In the genomic region with DNA sequence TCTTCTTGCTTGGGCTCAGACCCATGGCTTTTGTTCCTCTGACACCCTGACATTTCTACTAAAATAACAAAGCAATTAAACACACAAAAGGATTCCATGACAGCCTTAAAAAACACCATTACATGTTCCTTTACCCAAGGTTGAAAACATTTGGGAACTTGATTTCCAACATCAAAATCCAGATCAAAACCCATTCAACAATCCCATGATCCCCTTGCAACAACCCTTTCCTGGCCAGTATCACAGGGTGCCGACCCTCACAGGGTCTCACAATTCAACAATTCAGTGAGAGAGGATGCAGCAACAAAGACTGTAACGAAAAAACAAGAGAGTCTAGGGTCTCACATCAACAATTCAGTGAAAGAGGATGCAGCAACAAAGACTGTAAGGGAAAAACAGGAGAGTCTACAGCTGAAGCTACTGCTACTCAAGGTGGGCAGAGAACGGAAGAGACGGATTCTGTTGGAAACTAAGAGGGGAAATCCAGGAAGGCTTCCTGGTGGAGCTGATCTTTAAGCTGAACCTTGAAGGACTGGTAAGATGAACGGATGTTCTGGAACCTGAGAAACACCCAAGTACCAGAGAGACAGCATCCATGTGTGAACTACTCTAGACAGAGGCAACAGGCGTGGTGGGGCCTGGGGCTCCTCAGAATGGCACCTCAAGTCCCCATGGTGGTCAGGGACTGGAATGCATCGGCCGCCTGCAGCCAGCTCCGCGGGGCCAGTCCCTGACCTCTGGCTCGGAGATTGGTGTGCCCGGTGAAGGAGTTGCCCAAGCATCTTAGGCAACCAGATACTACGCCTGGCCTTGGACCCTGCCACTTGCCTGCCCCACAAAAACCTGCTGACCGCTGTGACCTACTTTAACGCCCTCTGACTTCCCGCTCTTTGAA, we compare ENCODE assay signal across 8 cellular contexts. TPM values are rescaled to one million over a fixed set of nuclear protein-coding genes. Genes with fewer than 3 reads are reported as not detected.
DNase-seq lines count a peak whose midpoint lies in the region; ATAC-seq and TF ChIP-seq lines count a peak whose summit lies in the region.

No MANE protein-coding gene starts in this region.

- no peaks in the 10 kb centered on the region for H3K27me3 Mint-ChIP-seq in activated CD4-positive, alpha-beta T cell treated with anti-CD3 and anti-CD28 coated beads, Interleukin-2, amount 10 ng/mL, durations not matched to agents 7 days and 5 days

- intact Hi-C loops in ovary (cut with DNase I): loop anchor here (1.0 to 10.0 kb wide), 6 partner anchors 22 to 883 kb away; a partner anchor contains a TSS

- no peaks in the 10 kb centered on the region for H3K36me3 Mint-ChIP-seq in activated CD4-positive, alpha-beta T cell treated with anti-CD3 and anti-CD28 coated beads, Interleukin-2, amount 10 ng/mL, durations not matched to agents 7 days and 5 days (ENCODE audit: low read depth)

- POLR2A ChIA-PET in activated CD4-positive, alpha-beta T cell treated with anti-CD3 and anti-CD28 coated beads, Interleukin-2, amount 10 ng/mL, durations not matched to agents 7 days and 5 days (lab: Charles Lee): interaction anchor here (0.9 to 2.0 kb wide), 2 partner anchors 23 to 152 kb away, joined by 3 to 17 read pairs; a partner anchor contains a TSS
- POLR2A ChIA-PET in RWPE1 (lab: Yijun Ruan, JAX; ENCODE audit: low non-redundant PET): interaction anchor here (0.5 kb wide), 1 partner anchor 857 kb away, joined by 3 read pairs; no protein-coding TSS in a partner anchor

- peaks cover 28% of the 10 kb centered on the region for H3K4me1 ChIP-seq in ovary (ENCODE audit: insufficient read depth)

- no peaks in the 10 kb centered on the region for H3K27me3 ChIP-seq in ovary

- H3K9me3 ChIP-seq in ovary: no peaks in the 10 kb centered on the region

- no peak for DNase-seq in activated CD4-positive, alpha-beta T cell treated with anti-CD3 and anti-CD28 coated beads, Interleukin-2, amount 10 ng/mL, durations not matched to agents 7 days and 5 days
- no peak for DNase-seq in activated CD4-positive, alpha-beta T cell treated with anti-CD3 and anti-CD28 coated beads for 1 hour
- DNase-seq in RWPE1 (ENCODE audit: low spot score) (no peak), epithelial cell of prostate (ENCODE audit: low read depth, low spot score) (no peak), ovary (peak in 1 of 5 donors; percentile 17), NCI-H1694 (lab: John Stamatoyannopoulos, UW) (no peak)

- H3K27ac Mint-ChIP-seq in activated CD4-positive, alpha-beta T cell treated with anti-CD3 and anti-CD28 coated beads, Interleukin-2, amount 10 ng/mL, durations not matched to agents 7 days and 5 days: peak overlapping the region; percentile 94

- 69 to 76% (median 71%) methylated on average over 16 of the region's 16 CpGs for WGBS in ovary, 3 donors

- no peak for ATAC-seq in HG03135 (IDR thresholded peaks at IDR 0.05; ENCODE audit: unreplicated experiment)
- no peak for ATAC-seq in GM19397 (IDR thresholded peaks at IDR 0.05; ENCODE audit: unreplicated experiment)

- no peak for TF ChIP-seq POLR2A in ovary (IDR thresholded peaks at IDR 0.05)

- H3K27ac ChIP-seq in RWPE1 (peak overlapping the region; percentile 94), epithelial cell of prostate (peak overlapping the region; percentile 90), ovary (peak overlapping the region; percentile 75 to 99)

- H3K4me1 Mint-ChIP-seq in activated CD4-positive, alpha-beta T cell treated with anti-CD3 and anti-CD28 coated beads, Interleukin-2, amount 10 ng/mL, durations not matched to agents 7 days and 5 days: peaks cover 57% of the 10 kb centered on the region

- TF ChIP-seq EP300 in ovary (IDR thresholded peaks at IDR 0.05): no peak

- peak overlapping the region; percentile 72 for H3K4me3 Mint-ChIP-seq in activated CD4-positive, alpha-beta T cell treated with anti-CD3 and anti-CD28 coated beads, Interleukin-2, amount 10 ng/mL, durations not matched to agents 7 days and 5 days

- CTCF ChIA-PET in activated CD4-positive, alpha-beta T cell treated with anti-CD3 and anti-CD28 coated beads, Interleukin-2, amount 10 ng/mL, durations not matched to agents 7 days and 5 days (lab: Charles Lee): interaction anchor here (0.6 to 5.6 kb wide), 23 partner anchors 9 to 1111 kb away, joined by 3 to 65 read pairs (median 6); a partner anchor contains a TSS
- CTCF ChIA-PET in RWPE1 (lab: Yijun Ruan, JAX): interaction anchor here (0.7 to 2.3 kb wide), 8 partner anchors 11 to 882 kb away, joined by 3 to 22 read pairs (median 4); no protein-coding TSS in a partner anchor

- H3K4me3 ChIP-seq in ovary: peak overlapping the region; percentile 45

- H3K36me3 ChIP-seq in ovary: no peaks in the 10 kb centered on the region

- TF ChIP-seq CTCF in RWPE1 (conservative IDR thresholded peaks at IDR 0.05; ENCODE audit: low read depth) (no peak), ovary (IDR thresholded peaks at IDR 0.05) (no peak)

- H3K9me3 Mint-ChIP-seq in activated CD4-positive, alpha-beta T cell treated with anti-CD3 and anti-CD28 coated beads, Interleukin-2, amount 10 ng/mL, durations not matched to agents 7 days and 5 days: no peaks in the 10 kb centered on the region

RNA-seq across cellular contexts. Expression of a gene that starts 22.7 kb away (rescaled TPM):
- 10 to 100 TPM; 81.7 to 82.2 TPM for total RNA-seq in activated CD4-positive, alpha-beta T cell treated with anti-CD3 and anti-CD28 coated beads, Interleukin-2, amount 10 ng/mL, durations not matched to agents 7 days and 5 days
- total RNA-seq in ovary: 1,000 to 10,000 TPM in 2 of 7 donors, 100 to 1,000 TPM in 5; 412 to 1,074 (median 693) TPM
- 100 to 1,000 TPM; 336 to 525 TPM for polyA plus RNA-seq in ovary

Comparison
In these comparisons a context has a peak if more than half of its experiments do, and no peak if none do; other contexts are left out.
1. RNA of a gene that starts 22.7 kb away (total RNA-seq): 412 to 1,074 TPM in ovary; 81.7 to 82.2 TPM in activated CD4-positive, alpha-beta T cell treated with anti-CD3 and anti-CD28 coated beads, Interleukin-2, amount 10 ng/mL, durations not matched to agents 7 days and 5 days; every median in the first group is over 4 times any median in the second.
2. Peak in every context shown above with its lines, with median percentiles within 50 percentile points of each other: H3K27ac ChIP-seq.